Comparison of ENCODE assay signal across 8 cellular contexts in genomic region chr1:9942399-9942938, GRCh38. TPM values are rescaled to one million over a fixed set of nuclear protein-coding genes. Genes with fewer than 3 reads are reported as not detected.
DNase-seq lines count a peak whose midpoint lies in the region; ATAC-seq and TF ChIP-seq lines count a peak whose summit lies in the region.

No MANE protein-coding gene starts in this region.

- H3K9me3 ChIP-seq in MG63 (no peaks in the 10 kb centered on the region), SU-DHL-6 (ENCODE audit: insufficient read depth, low read length) (no peaks in the 10 kb centered on the region), suprapubic skin (no peaks in the 10 kb centered on the region)

- no peaks in the 10 kb centered on the region for H3K9me2 ChIP-seq in SU-DHL-6 (replicated peaks; ENCODE audit: insufficient read depth, low read length)

- peak; percentile 8 for ATAC-seq in GM19463 (IDR thresholded peaks at IDR 0.05; ENCODE audit: unreplicated experiment)
- no peak for ATAC-seq in GM19455 (IDR thresholded peaks at IDR 0.05; ENCODE audit: unreplicated experiment)

- peaks cover 12% of the 10 kb centered on the region for H3K79me2 ChIP-seq in SU-DHL-6 (ENCODE audit: insufficient read depth, low read length)

- TF ChIP-seq POLR2A in lower leg skin (IDR thresholded peaks at IDR 0.05) (no peak), suprapubic skin (IDR thresholded peaks at IDR 0.05) (no peak)

- no peak for TF ChIP-seq EP300 in suprapubic skin (IDR thresholded peaks at IDR 0.05)

- H2AFZ ChIP-seq in SU-DHL-6 (ENCODE audit: low read depth, low read length, severe bottlenecking) = peak overlapping the region; percentile 90

- no peaks in the 10 kb centered on the region for H4K20me1 ChIP-seq in SU-DHL-6 (ENCODE audit: low read depth, low read length)

- intact Hi-C loops in dorsolateral prefrontal cortex (cut with DNase I) (loop anchor here (2.0 to 10.0 kb wide), 6 partner anchors 65 to 482 kb away; partner anchors contain the start of gene UBE4B (in 2 of the 2)), lower leg skin (cut with DNase I; ENCODE audit: low total_unique reads) (no loop called here)

- H3K27me3 ChIP-seq in MG63 = no peaks in the 10 kb centered on the region
- H3K27me3 ChIP-seq in SU-DHL-6 (ENCODE audit: low read length) = no peaks in the 10 kb centered on the region
- H3K27me3 ChIP-seq in dorsolateral prefrontal cortex = no peaks in the 10 kb centered on the region
- no peaks in the 10 kb centered on the region for H3K27me3 ChIP-seq in suprapubic skin

- H3K9ac ChIP-seq in SU-DHL-6 (ENCODE audit: low read length) = peak overlapping the region; percentile 95

- peaks cover 14% of the 10 kb centered on the region for H3K36me3 ChIP-seq in MG63
- H3K36me3 ChIP-seq in SU-DHL-6 (ENCODE audit: low read length) = peaks cover 3% of the 10 kb centered on the region; the same call in 1 of the 2 replicates
- peaks cover 14% of the 10 kb centered on the region for H3K36me3 ChIP-seq in suprapubic skin

- H3K4me3 ChIP-seq in MG63 = peak overlapping the region; percentile 96
- H3K4me3 ChIP-seq in SU-DHL-6 (ENCODE audit: insufficient read depth, low read length, poor library complexity, severe bottlenecking) = peak overlapping the region; percentile 98
- peak overlapping the region; percentile 70 to 99 (median 92) for H3K4me3 ChIP-seq in dorsolateral prefrontal cortex
- H3K4me3 ChIP-seq in lower leg skin (ENCODE audit: low read depth, poor library complexity, severe bottlenecking) = peak overlapping the region; percentile 75
- H3K4me3 ChIP-seq in suprapubic skin = peak overlapping the region; percentile 91

- H3K4me2 ChIP-seq in SU-DHL-6 (ENCODE audit: low read depth, low read length, poor library complexity, severe bottlenecking) = peak overlapping the region; percentile 80

- WGBS in lower leg skin, 2 donors = 0 to 2% methylated on average over 14 of the region's 14 CpGs
- WGBS in suprapubic skin = 2% methylated on average over 14 of the region's 14 CpGs

- H3K4me1 ChIP-seq in suprapubic skin = peaks cover 19% of the 10 kb centered on the region

- DNase-seq in DMS114 treated with DMSO at 0.1 percent for 48 hours (lab: John Stamatoyannopoulos, UW; ENCODE audit: unreplicated experiment) (peak; percentile 43), MG63 (no peak), dorsolateral prefrontal cortex (no peak), lower leg skin (ENCODE audit: low spot score in 2 of 2) (no peak), suprapubic skin (ENCODE audit: low spot score in 2 of 2) (no peak)

- H3K27ac ChIP-seq in SU-DHL-6 (ENCODE audit: low read depth, low read length) = peak overlapping the region; percentile 73
- H3K27ac ChIP-seq in dorsolateral prefrontal cortex = peak overlapping the region; percentile 52 to 96 (median 85)
- H3K27ac ChIP-seq in suprapubic skin = peak overlapping the region; percentile 88

- TF ChIP-seq CTCF in SU-DHL-6 (IDR thresholded peaks at IDR 0.05; ENCODE audit: insufficient read depth, low read length, poor library complexity, severe bottlenecking) = peak; percentile 37
- peak in 54 of 56 donors; percentile 22 to 67 (median 46) for TF ChIP-seq CTCF in dorsolateral prefrontal cortex (IDR thresholded peaks at IDR 0.05 in 54 of 56, conservative IDR thresholded peaks at IDR 0.05 in 2 of 56; ENCODE audit: low read depth in 1 of 56, partially characterized antibody in 56 of 56)
- no peak for TF ChIP-seq CTCF in lower leg skin (IDR thresholded peaks at IDR 0.05)
- TF ChIP-seq CTCF in suprapubic skin (IDR thresholded peaks at IDR 0.05) = peak in 1 of 2 donors; percentile 33

- H3F3A ChIP-seq in SU-DHL-6 (ENCODE audit: insufficient read depth) = peaks cover 8% of the 10 kb centered on the region

RNA-seq across cellular contexts. Expression of gene LZIC, which starts 0.7 kb away (rescaled TPM):
- total RNA-seq in MG63 (2014; rRNA removed; shearing (Covaris generic); ENCODE audit: low replicate concordance) = 40.3 and 47.6 TPM in 2 replicates
- total RNA-seq in dorsolateral prefrontal cortex (10 to 100 TPM; 21.5 to 45.4 (median 31.9) TPM), lower leg skin (10 to 100 TPM; 18.3 to 31.0 (median 27.4) TPM), suprapubic skin (10 to 100 TPM; 19.8 to 33.4 (median 23.5) TPM)

RNA-seq across cellular contexts. Expression of gene NMNAT1, which starts 0.8 kb away (rescaled TPM):
- 6.5 and 10.1 TPM in 2 replicates for total RNA-seq in MG63 (2014; rRNA removed; shearing (Covaris generic); ENCODE audit: low replicate concordance)
- total RNA-seq in dorsolateral prefrontal cortex (10 to 100 TPM in 61 of 120 experiments, 1 to 10 TPM in 59; 6.4 to 18.0 (median 10.1) TPM), lower leg skin (1 to 10 TPM; 3.2 to 8.2 (median 5.3) TPM), suprapubic skin (10 to 100 TPM in 1 of 4 donors, 1 to 10 TPM in 3; 4.7 to 13.7 (median 5.8) TPM)

RNA-seq across cellular contexts. Expression of gene CTNNBIP1, which starts 32.4 kb away (rescaled TPM):
- total RNA-seq in MG63 (2014; rRNA removed; shearing (Covaris generic); ENCODE audit: low replicate concordance) = 18.0 and 21.5 TPM in 2 replicates
- 10 to 100 TPM; 29.4 to 65.5 (median 43.4) TPM for total RNA-seq in dorsolateral prefrontal cortex
- 100 to 1,000 TPM; 478 to 742 (median 566) TPM for total RNA-seq in lower leg skin
- total RNA-seq in suprapubic skin = 100 to 1,000 TPM; 197 to 538 (median 406) TPM

RNA-seq across cellular contexts. Expression of gene RBP7, which starts 54.6 kb away (rescaled TPM):
- 0.57 TPM in 1 of 2 replicates, not detected in the other for total RNA-seq in MG63 (2014; rRNA removed; shearing (Covaris generic); ENCODE audit: low replicate concordance)
- total RNA-seq in dorsolateral prefrontal cortex = 10 to 100 TPM in 39 of 120 experiments, 1 to 10 TPM in 79, not detected in 2; 1.1 to 45.6 (median 6.9) TPM
- total RNA-seq in lower leg skin = 10 to 100 TPM; 12.7 to 20.6 (median 18.8) TPM
- total RNA-seq in suprapubic skin = 10 to 100 TPM; 13.0 to 34.0 (median 21.1) TPM

Comparison
In these comparisons a context has a peak if more than half of its experiments do, and no peak if none do; other contexts are left out.
1. CTCF ChIP-seq: peak in SU-DHL-6 (single experiment) and dorsolateral prefrontal cortex (54 of 56); none in lower leg skin (0 of 3).
2. Peak in every context shown above with its lines, with median percentiles within 50 percentile points of each other: H3K4me3 ChIP-seq and H3K27ac ChIP-seq.